5 cellular contexts compared by ENCODE assay signal in the genomic region with DNA sequence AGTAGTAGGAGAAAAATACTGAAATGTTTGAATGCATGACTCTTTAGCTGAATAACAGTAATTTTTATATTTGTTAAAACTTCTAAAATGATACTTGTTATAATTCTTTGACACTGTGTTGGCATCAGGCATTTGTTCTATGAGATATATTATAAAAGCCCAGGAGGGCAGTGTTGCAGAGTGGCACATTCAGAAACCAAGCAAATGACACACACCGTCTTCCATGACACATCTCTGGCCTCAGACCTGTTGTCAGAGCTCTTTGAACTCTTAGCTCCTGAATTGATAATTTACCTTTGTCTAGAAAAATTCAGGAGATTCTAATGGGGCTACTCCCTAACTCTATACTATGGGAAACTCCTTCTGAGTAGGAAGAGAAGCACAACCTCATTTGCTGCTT.
"Had no signal": no experiment of that assay in that cellular context is flagged by ENCODE, and none has a peak within 500 bp of the region (broad histone marks: within the 10 kb centered on the region; RNA-seq: fewer than 3 reads in every experiment).

No MANE protein-coding gene starts in this region.

- DNase-seq: H9, HCEC 1CT, IMR-90 had no signal

- H3K9me3 Mint-ChIP-seq: GM23338, H9 had no signal

- H3K4me3 Mint-ChIP-seq: GM23338, H9 had no signal

- H3K27ac Mint-ChIP-seq: GM23338, H9 had no signal

- ATAC-seq: GM23338, K562 had no signal
